ENCODE assay signal across 1 cellular context in genomic region chr16:3027983-3028715, GRCh38.
TF ChIP-seq lines count a peak whose summit lies in the region.

No MANE protein-coding gene starts in this region.

TF ChIP-seq in HepG2, 621 proteins besides CTCF, POLR2A, EP300 and RAD21 (continued from another document):
- TF ChIP-seq, protein P1, sequence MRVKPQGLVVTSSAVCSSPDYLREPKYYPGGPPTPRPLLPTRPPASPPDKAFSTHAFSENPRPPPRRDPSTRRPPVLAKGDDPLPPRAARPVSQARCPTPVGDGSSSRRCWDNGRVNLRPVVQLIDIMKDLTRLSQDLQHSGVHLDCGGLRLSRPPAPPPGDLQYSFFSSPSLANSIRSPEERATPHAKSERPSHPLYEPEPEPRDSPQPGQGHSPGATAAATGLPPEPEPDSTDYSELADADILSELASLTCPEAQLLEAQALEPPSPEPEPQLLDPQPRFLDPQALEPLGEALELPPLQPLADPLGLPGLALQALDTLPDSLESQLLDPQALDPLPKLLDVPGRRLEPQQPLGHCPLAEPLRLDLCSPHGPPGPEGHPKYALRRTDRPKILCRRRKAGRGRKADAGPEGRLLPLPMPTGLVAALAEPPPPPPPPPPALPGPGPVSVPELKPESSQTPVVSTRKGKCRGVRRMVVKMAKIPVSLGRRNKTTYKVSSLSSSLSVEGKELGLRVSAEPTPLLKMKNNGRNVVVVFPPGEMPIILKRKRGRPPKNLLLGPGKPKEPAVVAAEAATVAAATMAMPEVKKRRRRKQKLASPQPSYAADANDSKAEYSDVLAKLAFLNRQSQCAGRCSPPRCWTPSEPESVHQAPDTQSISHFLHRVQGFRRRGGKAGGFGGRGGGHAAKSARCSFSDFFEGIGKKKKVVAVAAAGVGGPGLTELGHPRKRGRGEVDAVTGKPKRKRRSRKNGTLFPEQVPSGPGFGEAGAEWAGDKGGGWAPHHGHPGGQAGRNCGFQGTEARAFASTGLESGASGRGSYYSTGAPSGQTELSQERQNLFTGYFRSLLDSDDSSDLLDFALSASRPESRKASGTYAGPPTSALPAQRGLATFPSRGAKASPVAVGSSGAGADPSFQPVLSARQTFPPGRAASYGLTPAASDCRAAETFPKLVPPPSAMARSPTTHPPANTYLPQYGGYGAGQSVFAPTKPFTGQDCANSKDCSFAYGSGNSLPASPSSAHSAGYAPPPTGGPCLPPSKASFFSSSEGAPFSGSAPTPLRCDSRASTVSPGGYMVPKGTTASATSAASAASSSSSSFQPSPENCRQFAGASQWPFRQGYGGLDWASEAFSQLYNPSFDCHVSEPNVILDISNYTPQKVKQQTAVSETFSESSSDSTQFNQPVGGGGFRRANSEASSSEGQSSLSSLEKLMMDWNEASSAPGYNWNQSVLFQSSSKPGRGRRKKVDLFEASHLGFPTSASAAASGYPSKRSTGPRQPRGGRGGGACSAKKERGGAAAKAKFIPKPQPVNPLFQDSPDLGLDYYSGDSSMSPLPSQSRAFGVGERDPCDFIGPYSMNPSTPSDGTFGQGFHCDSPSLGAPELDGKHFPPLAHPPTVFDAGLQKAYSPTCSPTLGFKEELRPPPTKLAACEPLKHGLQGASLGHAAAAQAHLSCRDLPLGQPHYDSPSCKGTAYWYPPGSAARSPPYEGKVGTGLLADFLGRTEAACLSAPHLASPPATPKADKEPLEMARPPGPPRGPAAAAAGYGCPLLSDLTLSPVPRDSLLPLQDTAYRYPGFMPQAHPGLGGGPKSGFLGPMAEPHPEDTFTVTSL (CRISPR knock-in tag; IDR thresholded peaks at IDR 0.05; ENCODE audit: borderline replicate concordance): no peak
- TF ChIP-seq HNF4A (CRISPR knock-in tag; IDR thresholded peaks at IDR 0.05) (0 out of 2 replicates have a peak, but pooled peaks have one; percentile 13), ZBTB33 (CRISPR knock-in tag; IDR thresholded peaks at IDR 0.05) (peak; percentile 36; the same call in 1 of the 2 replicates), SIN3A (IDR thresholded peaks at IDR 0.05; ENCODE audit: borderline replicate concordance, low read depth, low read length) (no peak), ARID4A (CRISPR knock-in tag; IDR thresholded peaks at IDR 0.05; ENCODE audit: borderline replicate concordance) (peak; percentile 63; the same call in 1 of the 2 replicates), YEATS2 (CRISPR knock-in tag; IDR thresholded peaks at IDR 0.05; ENCODE audit: borderline replicate concordance) (0 out of 2 replicates have a peak, but pooled peaks have one; percentile 24), SP2 (CRISPR knock-in tag; IDR thresholded peaks at IDR 0.05) (peak; percentile 42; the same call in 1 of the 2 replicates), SPEN (CRISPR knock-in tag; IDR thresholded peaks at IDR 0.05; ENCODE audit: low read depth) (peak; percentile 50; the same call in 1 of the 2 replicates), MIER3 (CRISPR knock-in tag; IDR thresholded peaks at IDR 0.05; ENCODE audit: borderline replicate concordance) (peak; percentile 26; the same call in 1 of the 2 replicates), ZNF629 (CRISPR knock-in tag; conservative IDR thresholded peaks at IDR 0.05) (0 out of 2 replicates have a peak, but pooled peaks have one; percentile 31), MAFG (CRISPR knock-in tag; IDR thresholded peaks at IDR 0.05) (no peak), ZNF784 (CRISPR knock-in tag; IDR thresholded peaks at IDR 0.05; ENCODE audit: borderline replicate concordance) (peak; percentile 61; the same call in 1 of the 2 replicates), ZNF777 (CRISPR knock-in tag; IDR thresholded peaks at IDR 0.05) (peak; percentile 49; the same call in 1 of the 2 replicates), MYC (CRISPR knock-in tag; IDR thresholded peaks at IDR 0.05; ENCODE audit: borderline replicate concordance) (peak; percentile 55; the same call in 1 of the 2 replicates)
